ENCODE assay signal across 23 cellular contexts in genomic region chr6:143333749-143334520, GRCh38.
DNase-seq lines count a peak whose midpoint lies in the region; ATAC-seq, FAIRE-seq and TF ChIP-seq lines count a peak whose summit lies in the region.
"Had no signal": no experiment of that assay in that cellular context is flagged by ENCODE, and none has a peak within 500 bp of the region (broad histone marks: within the 10 kb centered on the region; RNA-seq: fewer than 3 reads in every experiment).

No MANE protein-coding gene starts in this region.

- peaks cover 22% of the 10 kb centered on the region for H3K4me1 ChIP-seq in osteoblast (ENCODE audit: insufficient read depth, low read length)
- H3K4me1 ChIP-seq: BLaER1, left ventricle myocardium inferior, stomach, upper lobe of right lung had no signal

- no peak for ATAC-seq in GM21528 (IDR thresholded peaks at IDR 0.05; ENCODE audit: low FRiP score, unreplicated experiment)
- ATAC-seq: upper lobe of right lung had no signal

- TF ChIP-seq POLR2A in GM12891 (IDR thresholded peaks at IDR 0.05; ENCODE audit: low read depth, low read length) = no peak

- intact Hi-C loops in activated CD4-positive, alpha-beta T cell treated with anti-CD3 and anti-CD28 coated beads, Interleukin-2, amount 10 ng/mL, durations not matched to agents 24 days and 14 days (cut with micrococcal nuclease) = no loop called here

- peak; percentile 5 to 13 for DNase-seq in activated CD4-positive, alpha-beta T cell treated with anti-CD3 and anti-CD28 coated beads, Interleukin-2, amount 50 U/mL, for 4 hours
- no peak for DNase-seq in activated CD4-positive, alpha-beta T cell treated with anti-CD3 and anti-CD28 coated beads, Interleukin-2, amount 10 ng/mL, durations not matched to agents 24 days and 14 days
- no peak for DNase-seq in GM12891 (ENCODE audit: insufficient read length, low spot score)
- peak; percentile 72 for DNase-seq in bronchial epithelial cell (ENCODE audit: low read depth)
- no peak for DNase-seq in osteoblast (ENCODE audit: insufficient read length, low spot score, missing footprints)
- DNase-seq in NCI-H146 (lab: John Stamatoyannopoulos, UW) = no peak
- DNase-seq in NOMO-1 treated with DMSO at 0.1 percent for 48 hours (lab: John Stamatoyannopoulos, UW; ENCODE audit: unreplicated experiment) = no peak
- DNase-seq: activated CD4-positive, alpha-beta T cell treated with anti-CD3 and anti-CD28 coated beads for 1 hour; activated gamma-delta T cell treated with Interleukin-2 at 50 U/mL for 16 hours; activated T-cell treated with anti-CD3 and anti-CD28 coated beads for 4 hours; amniotic stem cell; COR-L47; immature natural killer cell; left ventricle myocardium inferior; NCI-H1930; SIG-M5; stomach; upper lobe of right lung had no signal

- no peaks in the 10 kb centered on the region for H3K36me3 ChIP-seq in bronchial epithelial cell (ENCODE audit: control insufficient read depth, insufficient read depth, low read length)
- no peaks in the 10 kb centered on the region for H3K36me3 ChIP-seq in osteoblast (ENCODE audit: insufficient read depth, low read length)
- H3K36me3 ChIP-seq: BLaER1, upper lobe of right lung had no signal

- H4K20me1 ChIP-seq in osteoblast (ENCODE audit: insufficient read depth, low read length) = no peaks in the 10 kb centered on the region
- H4K20me1 ChIP-seq: BLaER1 had no signal

- H3K4me2 ChIP-seq in osteoblast (ENCODE audit: insufficient read depth, low read length) = no peak overlapping the region
- H3K4me2 ChIP-seq: BLaER1, hepatocyte had no signal

- no peak overlapping the region for H3K4me3 ChIP-seq in bronchial epithelial cell (ENCODE audit: low read depth, low read length)
- H3K4me3 ChIP-seq in osteoblast (ENCODE audit: insufficient read depth, low read length) = no peak overlapping the region
- H3K4me3 ChIP-seq: BLaER1, hepatocyte, left ventricle myocardium inferior, stomach, upper lobe of right lung had no signal

- H3K27me3 Mint-ChIP-seq in activated CD4-positive, alpha-beta T cell treated with anti-CD3 and anti-CD28 coated beads, Interleukin-2, amount 10 ng/mL, durations not matched to agents 24 days and 14 days = no peaks in the 10 kb centered on the region

- no peaks in the 10 kb centered on the region for H3K9me3 ChIP-seq in osteoblast (ENCODE audit: low read depth, low read length)
- H3K9me3 ChIP-seq: BLaER1, left ventricle myocardium inferior, stomach, upper lobe of right lung had no signal

- no peaks in the 10 kb centered on the region for H3K9me3 Mint-ChIP-seq in activated CD4-positive, alpha-beta T cell treated with anti-CD3 and anti-CD28 coated beads, Interleukin-2, amount 10 ng/mL, durations not matched to agents 24 days and 14 days
- H3K9me3 Mint-ChIP-seq: nephron had no signal

- no peak overlapping the region for H3K27ac ChIP-seq in osteoblast (ENCODE audit: low read depth, low read length)
- H3K27ac ChIP-seq: BLaER1, hepatocyte, left ventricle myocardium inferior, stomach, upper lobe of right lung had no signal

- H3K27ac Mint-ChIP-seq in activated CD4-positive, alpha-beta T cell treated with anti-CD3 and anti-CD28 coated beads, Interleukin-2, amount 10 ng/mL, durations not matched to agents 24 days and 14 days = no peak overlapping the region
- H3K27ac Mint-ChIP-seq: immature natural killer cell, nephron had no signal

- H3K79me2 ChIP-seq in osteoblast (ENCODE audit: insufficient read depth, low read length) = no peaks in the 10 kb centered on the region
- H3K79me2 ChIP-seq: hepatocyte had no signal

- H3K27me3 ChIP-seq in bronchial epithelial cell (ENCODE audit: control insufficient read depth, insufficient read depth, low read length) (no peaks in the 10 kb centered on the region), osteoblast (ENCODE audit: insufficient read depth, low read length) (no peaks in the 10 kb centered on the region)
- H3K27me3 ChIP-seq: BLaER1, hepatocyte, stomach, upper lobe of right lung had no signal

- H3K4me1 Mint-ChIP-seq in activated CD4-positive, alpha-beta T cell treated with anti-CD3 and anti-CD28 coated beads, Interleukin-2, amount 10 ng/mL, durations not matched to agents 24 days and 14 days = peaks cover 5% of the 10 kb centered on the region
- H3K4me1 Mint-ChIP-seq: immature natural killer cell, nephron had no signal

- H3K4me3 Mint-ChIP-seq in activated CD4-positive, alpha-beta T cell treated with anti-CD3 and anti-CD28 coated beads, Interleukin-2, amount 10 ng/mL, durations not matched to agents 24 days and 14 days = no peak overlapping the region
- H3K4me3 Mint-ChIP-seq: immature natural killer cell, nephron had no signal

- H2AFZ ChIP-seq in osteoblast (ENCODE audit: low read length) = peak overlapping the region; percentile 15
- H2AFZ ChIP-seq: hepatocyte had no signal

- FAIRE-seq in GM12891 (lab: Jason Lieb, UNC) = peak; percentile 31
- no peak for FAIRE-seq in bronchial epithelial cell (lab: Jason Lieb, UNC)
- FAIRE-seq: endothelial cell of umbilical vein had no signal

- TF ChIP-seq CTCF in bronchial epithelial cell (IDR thresholded peaks at IDR 0.05; ENCODE audit: insufficient read depth, low read length, severe bottlenecking) (no peak), osteoblast (IDR thresholded peaks at IDR 0.05; ENCODE audit: extremely low read depth, low read depth, low read length) (no peak)

- no peaks in the 10 kb centered on the region for H3K36me3 Mint-ChIP-seq in activated CD4-positive, alpha-beta T cell treated with anti-CD3 and anti-CD28 coated beads, Interleukin-2, amount 10 ng/mL, durations not matched to agents 24 days and 14 days (ENCODE audit: low read depth)

TF ChIP-seq in GM12891, 5 proteins besides CTCF, POLR2A, EP300 and RAD21:
- TF ChIP-seq PAX5 (IDR thresholded peaks at IDR 0.05; ENCODE audit: insufficient read depth, low read length, severe bottlenecking) = no peak
- TF ChIP-seq POU2F2 (IDR thresholded peaks at IDR 0.05; ENCODE audit: low read depth, low read length) = no peak
- TF ChIP-seq SPI1 (IDR thresholded peaks at IDR 0.05; ENCODE audit: low read depth, low read length) = no peak
- TF ChIP-seq POLR2AphosphoS5 (IDR thresholded peaks at IDR 0.05; ENCODE audit: low read depth, low read length) = no peak
- TF ChIP-seq TAF1 (IDR thresholded peaks at IDR 0.05; ENCODE audit: low read depth, low read length) = no peak

Comparison
In these comparisons a context has a peak if more than half of its experiments do, and no peak if none do; other contexts are left out.
1. DNase-seq: peak in activated CD4-positive, alpha-beta T cell treated with anti-CD3 and anti-CD28 coated beads, Interleukin-2, amount 50 U/mL, for 4 hours (2 of 2) and bronchial epithelial cell (single experiment); none in activated CD4-positive, alpha-beta T cell treated with anti-CD3 and anti-CD28 coated beads, Interleukin-2, amount 10 ng/mL, durations not matched to agents 24 days and 14 days (single experiment), GM12891 (single experiment), osteoblast (single experiment), NCI-H146 (single experiment) and NOMO-1 treated with DMSO at 0.1 percent for 48 hours (single experiment).